ENCODE assay signal across 15 cellular contexts in the genomic region with DNA sequence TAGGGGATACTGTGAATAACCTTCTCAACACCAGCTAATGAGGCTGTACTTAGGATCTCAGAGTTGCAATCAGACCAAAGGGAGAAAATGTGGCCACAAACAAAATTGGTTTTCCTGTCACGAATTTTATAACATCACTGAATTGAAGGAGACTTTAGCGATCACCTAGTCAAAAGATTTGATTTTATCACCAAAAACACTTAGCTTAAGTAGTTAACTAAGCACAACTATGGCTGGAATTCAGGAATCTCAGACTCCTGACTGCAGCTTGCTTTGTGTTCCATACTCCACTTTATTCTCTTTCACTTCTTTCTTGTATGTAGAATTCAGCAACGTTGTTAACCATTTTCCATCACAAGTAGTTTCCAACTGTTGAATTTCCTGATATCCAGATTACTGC.
"Had no signal": no experiment of that assay in that cellular context is flagged by ENCODE, and none has a peak within 500 bp of the region (broad histone marks: within the 10 kb centered on the region; RNA-seq: fewer than 3 reads in every experiment).

No MANE protein-coding gene starts in this region.

- ATAC-seq: gastrocnemius medialis; lower lobe of right lung; mucosa of descending colon; naive thymus-derived CD8-positive, alpha-beta T cell; T-cell had no signal

- H3K36me3 ChIP-seq: gastrocnemius medialis, lower lobe of right lung, ovary, WERI-Rb-1 had no signal

- H3K27ac ChIP-seq: epithelial cell of prostate, gastrocnemius medialis, lower lobe of right lung, ovary, skin epidermis, WERI-Rb-1 had no signal

- H3K9me3 ChIP-seq: gastrocnemius medialis, lower lobe of right lung, mucosa of descending colon, ovary had no signal

- H3K4me1 Mint-ChIP-seq: activated CD4-positive, alpha-beta T cell treated with anti-CD3 and anti-CD28 coated beads, Interleukin-2, amount 10 ng/mL, durations not matched to agents 7 days and 5 days; activated naive CD4-positive, alpha-beta T cell treated with anti-CD3 and anti-CD28 coated beads, Interleukin-2, amount 10 ng/mL, durations not matched to agents 7 days and 5 days; central memory CD8-positive, alpha-beta T cell; naive thymus-derived CD8-positive, alpha-beta T cell; T-cell had no signal

- DNase-seq: activated CD4-positive, alpha-beta T cell treated with anti-CD3 and anti-CD28 coated beads, Interleukin-2, amount 10 ng/mL, durations not matched to agents 7 days and 5 days; activated CD8-positive, alpha-beta memory T cell treated with anti-CD3 and anti-CD28 coated beads for 24 hours; activated naive CD4-positive, alpha-beta T cell treated with anti-CD3 and anti-CD28 coated beads, Interleukin-2, amount 10 ng/mL, durations not matched to agents 7 days and 5 days; effector memory CD4-positive, alpha-beta T cell; gastrocnemius medialis; lower lobe of right lung; mucosa of descending colon; naive thymus-derived CD8-positive, alpha-beta T cell; ovary; T-cell; WERI-Rb-1 had no signal

- H3K4me1 ChIP-seq: gastrocnemius medialis, lower lobe of right lung had no signal

- H3K27me3 Mint-ChIP-seq: activated CD4-positive, alpha-beta T cell treated with anti-CD3 and anti-CD28 coated beads, Interleukin-2, amount 10 ng/mL, durations not matched to agents 7 days and 5 days; activated naive CD4-positive, alpha-beta T cell treated with anti-CD3 and anti-CD28 coated beads, Interleukin-2, amount 10 ng/mL, durations not matched to agents 7 days and 5 days; central memory CD8-positive, alpha-beta T cell had no signal

- H3K27ac Mint-ChIP-seq: activated CD4-positive, alpha-beta T cell treated with anti-CD3 and anti-CD28 coated beads, Interleukin-2, amount 10 ng/mL, durations not matched to agents 7 days and 5 days; activated naive CD4-positive, alpha-beta T cell treated with anti-CD3 and anti-CD28 coated beads, Interleukin-2, amount 10 ng/mL, durations not matched to agents 7 days and 5 days; activated T-helper 2 cell treated with anti-CD3 and anti-CD28 coated beads, Interferon-gamma antibody, Interleukin-2, Interleukin-4, amounts not matched to agents 10 μg/mL and 5 μg/mL and 100 μg/mL, durations not matched to agents 14 hours and 24 hours and 36 hours; naive thymus-derived CD8-positive, alpha-beta T cell; T-cell had no signal

- H3K4me3 Mint-ChIP-seq: activated CD4-positive, alpha-beta T cell treated with anti-CD3 and anti-CD28 coated beads, Interleukin-2, amount 10 ng/mL, durations not matched to agents 7 days and 5 days; activated naive CD4-positive, alpha-beta T cell treated with anti-CD3 and anti-CD28 coated beads, Interleukin-2, amount 10 ng/mL, durations not matched to agents 7 days and 5 days; central memory CD8-positive, alpha-beta T cell; naive thymus-derived CD8-positive, alpha-beta T cell; T-cell had no signal

- H3K27me3 ChIP-seq: gastrocnemius medialis, ovary had no signal

- H3K36me3 Mint-ChIP-seq: activated naive CD4-positive, alpha-beta T cell treated with anti-CD3 and anti-CD28 coated beads, Interleukin-2, amount 10 ng/mL, durations not matched to agents 7 days and 5 days; naive thymus-derived CD8-positive, alpha-beta T cell; T-cell had no signal

- H3K4me3 ChIP-seq: gastrocnemius medialis, lower lobe of right lung, mucosa of descending colon, ovary, skin epidermis had no signal

- H3K9me3 Mint-ChIP-seq: activated CD4-positive, alpha-beta T cell treated with anti-CD3 and anti-CD28 coated beads, Interleukin-2, amount 10 ng/mL, durations not matched to agents 7 days and 5 days; activated naive CD4-positive, alpha-beta T cell treated with anti-CD3 and anti-CD28 coated beads, Interleukin-2, amount 10 ng/mL, durations not matched to agents 7 days and 5 days; activated T-helper 2 cell treated with anti-CD3 and anti-CD28 coated beads, Interferon-gamma antibody, Interleukin-2, Interleukin-4, amounts not matched to agents 10 μg/mL and 5 μg/mL and 100 μg/mL, durations not matched to agents 14 hours and 24 hours and 36 hours; central memory CD8-positive, alpha-beta T cell had no signal
